Comparison of ENCODE assay signal across 9 cellular contexts in genomic region chr15:68792901-68793766, GRCh38. TPM values are rescaled to one million over a fixed set of nuclear protein-coding genes. Genes with fewer than 3 reads are reported as not detected.
DNase-seq lines count a peak whose midpoint lies in the region; ATAC-seq and TF ChIP-seq lines count a peak whose summit lies in the region.
"Had no signal": no experiment of that assay in that cellular context is flagged by ENCODE, and none has a peak within 500 bp of the region (broad histone marks: within the 10 kb centered on the region; RNA-seq: fewer than 3 reads in every experiment).

No MANE protein-coding gene starts in this region.

- BruUV-seq in Caco-2 (replicated peaks; lab: Mats Ljungman, UMichigan): no TSS peak

- H3K4me1 Mint-ChIP-seq in Caco-2 (ENCODE audit: low read depth, unreplicated experiment) (peaks cover 55% of the 10 kb centered on the region), T-helper 17 cell (peaks cover 62% of the 10 kb centered on the region), neural crest cell (peaks cover 85% of the 10 kb centered on the region)

- peaks cover 59% of the 10 kb centered on the region for H3K4me1 ChIP-seq in Caco-2
- peaks cover 32 to 42% of the 10 kb centered on the region in 2 donors for H3K4me1 ChIP-seq in esophagus (ENCODE audit: control insufficient read depth in 2 of 2, insufficient read depth in 2 of 2, low read length in 1 of 2)

- DNase-seq in Caco-2 (no peak), T-helper 17 cell (no peak), neural crest cell (ENCODE audit: low read depth, low spot score) (no peak), retina (no peak), NCI-H1092 (lab: John Stamatoyannopoulos, UW) (no peak)

- H3K9me3 Mint-ChIP-seq in Caco-2 (ENCODE audit: unreplicated experiment) (no peaks in the 10 kb centered on the region), neural crest cell (no peaks in the 10 kb centered on the region)

- no peak for ATAC-seq in T-helper 17 cell
- no peak for ATAC-seq in GM21526 (IDR thresholded peaks at IDR 0.05; ENCODE audit: low FRiP score, unreplicated experiment)
- ATAC-seq in HG02938 (IDR thresholded peaks at IDR 0.05; ENCODE audit: unreplicated experiment): no peak

- intact Hi-C loops in Caco-2 (cut with micrococcal nuclease; ENCODE audit: unreplicated experiment): no loop called here

- H3K4me3 Mint-ChIP-seq in Caco-2 (ENCODE audit: unreplicated experiment) (peak overlapping the region; percentile 16), T-helper 17 cell (peak overlapping the region; percentile 61), neural crest cell (no peak overlapping the region)

- H3K36me3 ChIP-seq in Caco-2 (ENCODE audit: control insufficient read depth, insufficient read depth, low read length): peaks cover 1% of the 10 kb centered on the region
- no peaks in the 10 kb centered on the region for H3K36me3 ChIP-seq in esophagus (ENCODE audit: control insufficient read depth in 2 of 2, insufficient read depth in 2 of 2, low read length in 1 of 2)

- H3K27ac Mint-ChIP-seq in Caco-2 (ENCODE audit: unreplicated experiment) (peak overlapping the region; percentile 93), T-helper 17 cell (peak overlapping the region; percentile 99), neural crest cell (ENCODE audit: unreplicated experiment) (peak overlapping the region; percentile 65)

- H3K4me3 ChIP-seq in Caco-2 (ENCODE audit: low read depth, low read length) (no peak overlapping the region), esophagus (ENCODE audit: low read depth in 1 of 2, low read length in 2 of 2) (no peak overlapping the region)
- H3K4me3 ChIP-seq: skin epidermis had no signal

- H3K36me3 Mint-ChIP-seq in Caco-2 (ENCODE audit: insufficient read depth, unreplicated experiment) (peaks cover 33% of the 10 kb centered on the region), T-helper 17 cell (ENCODE audit: low read depth) (no peaks in the 10 kb centered on the region), neural crest cell (ENCODE audit: low read depth) (peaks cover 8% of the 10 kb centered on the region)

- CTCF ChIA-PET in Caco-2 (lab: Charles Lee): no interaction called here

- H3K27ac ChIP-seq in esophagus (ENCODE audit: low read depth in 2 of 2, low read length in 1 of 2): peak overlapping the region; percentile 36 to 78

- H3K27me3 Mint-ChIP-seq in Caco-2 (ENCODE audit: insufficient read depth, unreplicated experiment) (no peaks in the 10 kb centered on the region), T-helper 17 cell (no peaks in the 10 kb centered on the region), neural crest cell (ENCODE audit: low read depth) (no peaks in the 10 kb centered on the region)

- WGBS in esophagus, 2 donors: 50 to 54% methylated on average over 14 of the region's 14 CpGs

- TF ChIP-seq CTCF in Caco-2 (IDR thresholded peaks at IDR 0.05; ENCODE audit: insufficient read depth in 1 of 2, low read depth in 1 of 2, low read length in 1 of 2, severe bottlenecking in 1 of 2, unreplicated experiment in 1 of 2): no peak
- no peak for TF ChIP-seq CTCF in neural crest cell (conservative IDR thresholded peaks at IDR 0.05)

- H3K27me3 ChIP-seq in Caco-2 (replicated peaks; ENCODE audit: control insufficient read depth, insufficient read depth, low read length) (no peaks in the 10 kb centered on the region), esophagus (ENCODE audit: control insufficient read depth in 1 of 2, insufficient read depth in 2 of 2, low read length in 2 of 2) (no peaks in the 10 kb centered on the region)

- POLR2A ChIA-PET in Caco-2 (lab: Charles Lee): no interaction called here

- no peaks in the 10 kb centered on the region for H3K9me3 ChIP-seq in Caco-2
- no peaks in the 10 kb centered on the region for H3K9me3 ChIP-seq in T-helper 17 cell (ENCODE audit: control insufficient read depth, low read length, poor library complexity, severe bottlenecking)
- H3K9me3 ChIP-seq in esophagus (ENCODE audit: control insufficient read depth in 2 of 2, insufficient read depth in 1 of 2, low read depth in 1 of 2, low read length in 1 of 2): no peaks in the 10 kb centered on the region

RNA-seq across cellular contexts. Expression of gene ANP32A, which starts 27.6 kb away (rescaled TPM):
- total RNA-seq in Caco-2 (2022): 169 and 178 TPM in 2 replicates
- total RNA-seq in T-helper 17 cell: 10 to 100 TPM; 78.7 to 83.3 TPM
- 10 to 100 TPM; 45.5 to 51.7 TPM for polyA plus RNA-seq in esophagus
- total RNA-seq in neural crest cell: 355 and 367 TPM in 2 replicates
